ENCODE assay signal across 1 cellular context in the genomic region with DNA sequence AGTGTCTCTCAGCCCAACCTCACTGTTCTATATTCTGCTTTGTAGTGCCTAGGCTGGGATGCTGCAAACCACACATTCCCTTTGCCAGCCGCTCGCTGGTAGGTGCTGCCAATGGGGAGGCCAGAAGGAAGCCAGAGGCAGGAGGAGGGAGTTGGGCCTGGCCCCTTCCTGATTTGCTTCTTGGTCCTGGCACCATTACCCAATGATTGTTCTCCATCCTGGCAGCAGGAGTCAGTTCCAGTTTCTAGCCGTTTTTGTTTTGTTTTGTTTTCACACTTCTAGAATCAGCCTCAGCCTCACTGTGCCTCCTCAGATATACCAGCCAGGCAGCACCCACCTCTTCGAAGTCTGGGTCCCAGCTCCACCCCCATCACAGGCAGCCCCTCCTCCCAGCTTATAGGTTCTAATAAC.
TF ChIP-seq lines count a peak whose summit lies in the region.

No MANE protein-coding gene starts in this region.

TF ChIP-seq in HepG2, 621 proteins besides CTCF, POLR2A, EP300 and RAD21:
- TF ChIP-seq, protein P1, sequence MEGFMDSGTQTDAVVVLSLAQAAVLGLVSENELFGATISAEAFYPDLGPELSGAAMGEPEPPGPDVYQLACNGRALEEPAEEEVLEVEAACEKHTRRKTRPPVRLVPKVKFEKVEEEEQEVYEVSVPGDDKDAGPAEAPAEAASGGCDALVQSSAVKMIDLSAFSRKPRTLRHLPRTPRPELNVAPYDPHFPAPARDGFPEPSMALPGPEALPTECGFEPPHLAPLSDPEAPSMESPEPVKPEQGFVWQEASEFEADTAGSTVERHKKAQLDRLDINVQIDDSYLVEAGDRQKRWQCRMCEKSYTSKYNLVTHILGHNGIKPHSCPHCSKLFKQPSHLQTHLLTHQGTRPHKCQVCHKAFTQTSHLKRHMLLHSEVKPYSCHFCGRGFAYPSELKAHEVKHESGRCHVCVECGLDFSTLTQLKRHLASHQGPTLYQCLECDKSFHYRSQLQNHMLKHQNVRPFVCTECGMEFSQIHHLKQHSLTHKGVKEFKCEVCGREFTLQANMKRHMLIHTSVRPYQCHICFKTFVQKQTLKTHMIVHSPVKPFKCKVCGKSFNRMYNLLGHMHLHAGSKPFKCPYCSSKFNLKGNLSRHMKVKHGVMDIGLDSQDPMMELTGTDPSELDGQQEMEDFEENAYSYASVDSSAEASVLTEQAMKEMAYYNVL (CRISPR knock-in tag; IDR thresholded peaks at IDR 0.05; ENCODE audit: borderline replicate concordance) = no peak
- TF ChIP-seq GABPB1 (CRISPR knock-in tag; IDR thresholded peaks at IDR 0.05) (no peak), ZNF350 (CRISPR knock-in tag; IDR thresholded peaks at IDR 0.05; ENCODE audit: borderline replicate concordance, low read depth) (no peak), ZNF317 (CRISPR knock-in tag; IDR thresholded peaks at IDR 0.05) (no peak), ZNF550 (CRISPR knock-in tag; IDR thresholded peaks at IDR 0.05; ENCODE audit: borderline replicate concordance) (no peak), ZNF430 (CRISPR knock-in tag; IDR thresholded peaks at IDR 0.05) (no peak), CCDC6 (CRISPR knock-in tag; IDR thresholded peaks at IDR 0.05) (no peak), ZNF780A (CRISPR knock-in tag; IDR thresholded peaks at IDR 0.05) (no peak), MED13 (CRISPR knock-in tag; IDR thresholded peaks at IDR 0.05) (no peak), KDM5A (IDR thresholded peaks at IDR 0.05; ENCODE audit: borderline replicate concordance, low read length) (no peak)
- TF ChIP-seq, protein P2, sequence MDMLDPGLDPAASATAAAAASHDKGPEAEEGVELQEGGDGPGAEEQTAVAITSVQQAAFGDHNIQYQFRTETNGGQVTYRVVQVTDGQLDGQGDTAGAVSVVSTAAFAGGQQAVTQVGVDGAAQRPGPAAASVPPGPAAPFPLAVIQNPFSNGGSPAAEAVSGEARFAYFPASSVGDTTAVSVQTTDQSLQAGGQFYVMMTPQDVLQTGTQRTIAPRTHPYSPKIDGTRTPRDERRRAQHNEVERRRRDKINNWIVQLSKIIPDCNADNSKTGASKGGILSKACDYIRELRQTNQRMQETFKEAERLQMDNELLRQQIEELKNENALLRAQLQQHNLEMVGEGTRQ (IDR thresholded peaks at IDR 0.05; ENCODE audit: low read depth, low read length) = no peak
- TF ChIP-seq, protein P2 (CRISPR knock-in tag; IDR thresholded peaks at IDR 0.05; ENCODE audit: borderline replicate concordance) = no peak
- TF ChIP-seq, protein P3, sequence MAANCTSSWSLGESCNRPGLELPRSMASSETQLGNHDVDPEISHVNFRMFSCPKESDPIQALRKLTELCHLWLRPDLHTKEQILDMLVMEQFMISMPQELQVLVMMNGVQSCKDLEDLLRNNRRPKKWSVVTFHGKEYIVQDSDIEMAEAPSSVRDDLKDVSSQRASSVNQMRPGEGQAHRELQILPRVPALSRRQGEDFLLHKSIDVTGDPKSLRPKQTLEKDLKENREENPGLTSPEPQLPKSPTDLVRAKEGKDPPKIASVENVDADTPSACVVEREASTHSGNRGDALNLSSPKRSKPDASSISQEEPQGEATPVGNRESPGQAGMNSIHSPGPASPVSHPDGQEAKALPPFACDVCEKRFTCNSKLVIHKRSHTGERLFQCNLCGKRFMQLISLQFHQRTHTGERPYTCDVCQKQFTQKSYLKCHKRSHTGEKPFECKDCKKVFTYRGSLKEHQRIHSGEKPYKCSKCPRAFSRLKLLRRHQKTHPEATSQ (CRISPR knock-in tag; IDR thresholded peaks at IDR 0.05; ENCODE audit: borderline replicate concordance) = no peak
- TF ChIP-seq, protein P4, sequence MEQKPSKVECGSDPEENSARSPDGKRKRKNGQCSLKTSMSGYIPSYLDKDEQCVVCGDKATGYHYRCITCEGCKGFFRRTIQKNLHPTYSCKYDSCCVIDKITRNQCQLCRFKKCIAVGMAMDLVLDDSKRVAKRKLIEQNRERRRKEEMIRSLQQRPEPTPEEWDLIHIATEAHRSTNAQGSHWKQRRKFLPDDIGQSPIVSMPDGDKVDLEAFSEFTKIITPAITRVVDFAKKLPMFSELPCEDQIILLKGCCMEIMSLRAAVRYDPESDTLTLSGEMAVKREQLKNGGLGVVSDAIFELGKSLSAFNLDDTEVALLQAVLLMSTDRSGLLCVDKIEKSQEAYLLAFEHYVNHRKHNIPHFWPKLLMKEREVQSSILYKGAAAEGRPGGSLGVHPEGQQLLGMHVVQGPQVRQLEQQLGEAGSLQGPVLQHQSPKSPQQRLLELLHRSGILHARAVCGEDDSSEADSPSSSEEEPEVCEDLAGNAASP (CRISPR knock-in tag; IDR thresholded peaks at IDR 0.05; ENCODE audit: borderline replicate concordance) = no peak
